9 cellular contexts compared by ENCODE assay signal in the genomic region with DNA sequence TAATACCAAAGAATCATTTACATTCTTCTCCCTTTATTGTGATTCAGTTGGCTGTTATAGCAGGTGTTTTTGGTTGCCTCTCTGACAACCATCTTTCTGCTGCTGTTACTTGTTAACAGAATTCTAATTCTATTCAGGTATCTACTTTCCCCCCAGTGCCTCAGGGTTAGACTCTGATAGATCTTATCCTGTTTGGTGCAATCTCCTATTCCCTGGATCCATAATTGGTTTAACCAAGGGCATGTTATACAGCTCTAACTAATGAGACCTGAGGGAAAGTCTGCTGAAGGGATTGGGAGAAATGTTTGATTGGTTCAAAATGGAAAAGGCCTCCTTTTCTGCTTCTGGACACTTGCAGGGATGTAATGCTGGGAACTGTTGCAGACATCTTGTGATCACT.
"Had no signal": no experiment of that assay in that cellular context is flagged by ENCODE, and none has a peak within 500 bp of the region (broad histone marks: within the 10 kb centered on the region; RNA-seq: fewer than 3 reads in every experiment).

No MANE protein-coding gene starts in this region.

- DNase-seq: GM23248, GOT3, H7, HFFc6, IMR-90, KG1 had no signal

- H3K36me3 ChIP-seq: HAP-1 had no signal

- H3K4me1 ChIP-seq: HAP-1 had no signal

- H3K4me3 ChIP-seq: GM23248, HAP-1, K562 had no signal

- H2AFZ ChIP-seq: GM23248 had no signal

- ATAC-seq: HCT116, K562 had no signal

- H3K27ac ChIP-seq: GM23248 had no signal

- H3K9me3 ChIP-seq: HAP-1 had no signal

- H3K9ac ChIP-seq: GM23248 had no signal
